Comparison of ENCODE assay signal across 9 cellular contexts in genomic region chr19:53554804-53555203, GRCh38. TPM values are rescaled to one million over a fixed set of nuclear protein-coding genes. Genes with fewer than 3 reads are reported as not detected.
DNase-seq lines count a peak whose midpoint lies in the region; ATAC-seq and TF ChIP-seq lines count a peak whose summit lies in the region.
"Had no signal": no experiment of that assay in that cellular context is flagged by ENCODE, and none has a peak within 500 bp of the region (broad histone marks: within the 10 kb centered on the region; RNA-seq: fewer than 3 reads in every experiment).

No MANE protein-coding gene starts in this region.

- H3K4me2 ChIP-seq in H9 (ENCODE audit: insufficient read depth, insufficient read length, low read length): no peak overlapping the region
- H3K4me2 ChIP-seq: smooth muscle cell had no signal

- no peak overlapping the region for H2BK15ac ChIP-seq in H9 (ENCODE audit: low read depth, low read length)

- peaks cover under 1% of the 10 kb centered on the region in 2 experiments; a peak in 3 of 4 replicates for H3K4me1 Mint-ChIP-seq in H9
- peaks cover 17% of the 10 kb centered on the region for H3K4me1 Mint-ChIP-seq in activated CD4-positive, alpha-beta memory T cell treated with anti-CD3 and anti-CD28 coated beads, Interleukin-2, amount 10 ng/mL, durations not matched to agents 7 days and 5 days
- peaks cover 17% of the 10 kb centered on the region for H3K4me1 Mint-ChIP-seq in stimulated activated effector memory CD8-positive, alpha-beta T cell treated with anti-CD3 and anti-CD28 coated beads, Interleukin-12 subunit alpha, Interleukin-12 subunit beta, amount 100 ng/mL, for 72 hours
- H3K4me1 Mint-ChIP-seq in Calu3 (ENCODE audit: low read depth, unreplicated experiment): no peaks in the 10 kb centered on the region

- no peak overlapping the region for H3K18ac ChIP-seq in H9 (ENCODE audit: insufficient read length, low read depth, low read length)

- H2AFZ ChIP-seq in H9 (ENCODE audit: low read length): no peak overlapping the region

- H3K79me1 ChIP-seq in H9 (ENCODE audit: insufficient read depth, low read depth, low read length, poor library complexity, severe bottlenecking): no peaks in the 10 kb centered on the region

- no peak overlapping the region for H4K8ac ChIP-seq in H9 (replicated peaks; ENCODE audit: insufficient read length, low read depth, low read length)

- H3K4me1 ChIP-seq in H9 (ENCODE audit: insufficient read depth, low read length) (no peaks in the 10 kb centered on the region), cardiac muscle cell (ENCODE audit: low read depth) (no peaks in the 10 kb centered on the region)

- DNase-seq in H9 (no peak), cardiac muscle cell (ENCODE audit: low read depth in 1 of 2, low spot score in 1 of 2) (no peak), NCI-H1092 treated with DMSO at 0.1 percent for 48 hours (lab: John Stamatoyannopoulos, UW) (no peak), Calu3 (no peak)
- DNase-seq in activated CD4-positive, alpha-beta memory T cell treated with anti-CD3 and anti-CD28 coated beads, Interleukin-2, amount 10 ng/mL, durations not matched to agents 7 days and 5 days: no peak
- DNase-seq in stimulated activated effector memory CD8-positive, alpha-beta T cell treated with anti-CD3 and anti-CD28 coated beads, Interleukin-12 subunit alpha, Interleukin-12 subunit beta, amount 100 ng/mL, for 72 hours (ENCODE audit: low spot score in 2 of 2): no peak

- no peaks in the 10 kb centered on the region for H3K36me3 ChIP-seq in cardiac muscle cell

- H4K20me1 ChIP-seq in H9 (ENCODE audit: control insufficient read depth, insufficient read depth, insufficient read length): no peaks in the 10 kb centered on the region

- no peak overlapping the region for H4K91ac ChIP-seq in H9 (ENCODE audit: insufficient read length, low read depth, low read length)

- H3K23ac ChIP-seq in H9 (ENCODE audit: insufficient read length, low read depth, low read length): no peak overlapping the region

- no peak overlapping the region for H2BK5ac ChIP-seq in H9 (ENCODE audit: insufficient read length, low read length)

- H3K27ac Mint-ChIP-seq in H9 (peak overlapping the region in 2 of 3 experiments; percentile 73 to 87; a peak in 3 of 7 replicates), Calu3 (ENCODE audit: unreplicated experiment) (no peak overlapping the region)
- peak overlapping the region; percentile 90 for H3K27ac Mint-ChIP-seq in activated CD4-positive, alpha-beta memory T cell treated with anti-CD3 and anti-CD28 coated beads, Interleukin-2, amount 10 ng/mL, durations not matched to agents 7 days and 5 days
- H3K27ac Mint-ChIP-seq in stimulated activated effector memory CD8-positive, alpha-beta T cell treated with anti-CD3 and anti-CD28 coated beads, Interleukin-12 subunit alpha, Interleukin-12 subunit beta, amount 100 ng/mL, for 72 hours: peak overlapping the region; percentile 98

- H3K27me3 ChIP-seq in H9 (ENCODE audit: insufficient read depth, low read length) (no peaks in the 10 kb centered on the region), cardiac muscle cell (no peaks in the 10 kb centered on the region)

- H2BK20ac ChIP-seq in H9 (ENCODE audit: low read depth, low read length, poor library complexity, severe bottlenecking): no peak overlapping the region

- peak; percentile 31 for ATAC-seq in stimulated activated effector memory CD8-positive, alpha-beta T cell treated with anti-CD3 and anti-CD28 coated beads, Interleukin-12 subunit alpha, Interleukin-12 subunit beta, amount 100 ng/mL, for 72 hours
- ATAC-seq in HG02852 (IDR thresholded peaks at IDR 0.05; ENCODE audit: unreplicated experiment) (no peak), HG03159 (IDR thresholded peaks at IDR 0.05; ENCODE audit: unreplicated experiment) (no peak)

- H3K4me3 Mint-ChIP-seq in H9 (no peak overlapping the region), Calu3 (ENCODE audit: low read depth, unreplicated experiment) (no peak overlapping the region)
- H3K4me3 Mint-ChIP-seq in activated CD4-positive, alpha-beta memory T cell treated with anti-CD3 and anti-CD28 coated beads, Interleukin-2, amount 10 ng/mL, durations not matched to agents 7 days and 5 days: peak overlapping the region; percentile 89
- H3K4me3 Mint-ChIP-seq in stimulated activated effector memory CD8-positive, alpha-beta T cell treated with anti-CD3 and anti-CD28 coated beads, Interleukin-12 subunit alpha, Interleukin-12 subunit beta, amount 100 ng/mL, for 72 hours: peak overlapping the region; percentile 98

- no peak overlapping the region for H3K56ac ChIP-seq in H9 (ENCODE audit: insufficient read length, low read depth, low read length)

- H3K9me3 Mint-ChIP-seq in H9: peaks cover 11 to 12% of the 10 kb centered on the region in 2 experiments
- peaks cover 27% of the 10 kb centered on the region for H3K9me3 Mint-ChIP-seq in activated CD4-positive, alpha-beta memory T cell treated with anti-CD3 and anti-CD28 coated beads, Interleukin-2, amount 10 ng/mL, durations not matched to agents 7 days and 5 days
- peaks cover 2% of the 10 kb centered on the region for H3K9me3 Mint-ChIP-seq in stimulated activated effector memory CD8-positive, alpha-beta T cell treated with anti-CD3 and anti-CD28 coated beads, Interleukin-12 subunit alpha, Interleukin-12 subunit beta, amount 100 ng/mL, for 72 hours
- peaks cover 13% of the 10 kb centered on the region for H3K9me3 Mint-ChIP-seq in Calu3 (ENCODE audit: low read depth, unreplicated experiment)

- H3K27ac ChIP-seq in H9 (ENCODE audit: insufficient read length, low read depth, low read length) (no peak overlapping the region), cardiac muscle cell (no peak overlapping the region)

- H3K23me2 ChIP-seq in H9 (ENCODE audit: insufficient read length, low read depth, low read length, poor library complexity, severe bottlenecking): no peaks in the 10 kb centered on the region

- no peak overlapping the region; the same call in 1 of the 2 replicates for H3K14ac ChIP-seq in H9 (ENCODE audit: insufficient read depth, low read length)

- WGBS in H9 (ENCODE audit: extremely low coverage, insufficient read length, low lambda C conversion rate): no CpG with 5 or more reads among the region's 24 CpGs

- POLR2A ChIA-PET in activated CD4-positive, alpha-beta memory T cell treated with anti-CD3 and anti-CD28 coated beads, Interleukin-2, amount 10 ng/mL, durations not matched to agents 7 days and 5 days (lab: Charles Lee): interaction anchor here (1.0 to 1.4 kb wide), 3 partner anchors 16 to 637 kb away, joined by 3 to 4 read pairs (median 3); no protein-coding TSS in a partner anchor

- no peak overlapping the region for H4K5ac ChIP-seq in H9 (ENCODE audit: insufficient read length, low read depth, low read length)

- no peak overlapping the region for H3T11ph ChIP-seq in H9 (ENCODE audit: low read length)

- no peak overlapping the region for H3K4ac ChIP-seq in H9 (ENCODE audit: low read depth, low read length)

- no peak overlapping the region for H2BK12ac ChIP-seq in H9 (ENCODE audit: insufficient read length, low read depth, low read length)

- no peaks in the 10 kb centered on the region for H3K79me2 ChIP-seq in H9 (ENCODE audit: insufficient read depth, low read length)

- CTCF ChIA-PET in activated CD4-positive, alpha-beta memory T cell treated with anti-CD3 and anti-CD28 coated beads, Interleukin-2, amount 10 ng/mL, durations not matched to agents 7 days and 5 days (lab: Charles Lee): interaction anchor here (0.6 kb wide), 1 partner anchor 16 kb away, joined by 3 read pairs; no protein-coding TSS in a partner anchor
- CTCF ChIA-PET in Calu3 (lab: Charles Lee): no interaction called here

- TF ChIP-seq CTCF in H9 (conservative IDR thresholded peaks at IDR 0.05) (no peak), cardiac muscle cell (IDR thresholded peaks at IDR 0.05; ENCODE audit: low read depth, low read length) (no peak), Calu3 (IDR thresholded peaks at IDR 0.05; ENCODE audit: unreplicated experiment) (no peak)

- no peaks in the 10 kb centered on the region; the same call in 1 of the 2 replicates for H3K27me3 Mint-ChIP-seq in H9 (ENCODE audit: low read depth)
- no peaks in the 10 kb centered on the region for H3K27me3 Mint-ChIP-seq in activated CD4-positive, alpha-beta memory T cell treated with anti-CD3 and anti-CD28 coated beads, Interleukin-2, amount 10 ng/mL, durations not matched to agents 7 days and 5 days
- H3K27me3 Mint-ChIP-seq in Calu3 (ENCODE audit: unreplicated experiment): no peaks in the 10 kb centered on the region

- H3K9me3 ChIP-seq in H9 (ENCODE audit: control insufficient read depth, low read depth, low read length): no peaks in the 10 kb centered on the region
- H3K9me3 ChIP-seq in cardiac muscle cell (ENCODE audit: low read depth): no peaks in the 10 kb centered on the region

- no peak overlapping the region for H2BK120ac ChIP-seq in H9 (ENCODE audit: low read depth, low read length, poor library complexity, severe bottlenecking)

- H3K4me3 ChIP-seq in cardiac muscle cell: peak overlapping the region; percentile 41
- H3K4me3 ChIP-seq: smooth muscle cell had no signal

- peaks cover 43 to 49% (median 48%) of the 10 kb centered on the region in 3 experiments for H3K36me3 Mint-ChIP-seq in H9 (ENCODE audit: insufficient read depth in 1 of 3, low read depth in 3 of 3)
- peaks cover 35% of the 10 kb centered on the region for H3K36me3 Mint-ChIP-seq in activated CD4-positive, alpha-beta memory T cell treated with anti-CD3 and anti-CD28 coated beads, Interleukin-2, amount 10 ng/mL, durations not matched to agents 7 days and 5 days (ENCODE audit: low read depth)
- peaks cover 87% of the 10 kb centered on the region for H3K36me3 Mint-ChIP-seq in stimulated activated effector memory CD8-positive, alpha-beta T cell treated with anti-CD3 and anti-CD28 coated beads, Interleukin-12 subunit alpha, Interleukin-12 subunit beta, amount 100 ng/mL, for 72 hours
- H3K36me3 Mint-ChIP-seq in Calu3 (ENCODE audit: insufficient read depth, unreplicated experiment): no peaks in the 10 kb centered on the region

- intact Hi-C loops in Calu3 (cut with micrococcal nuclease; ENCODE audit: unreplicated experiment): no loop called here

- no TSS peak for BruUV-seq in Calu3 (replicated peaks; lab: Mats Ljungman, UMichigan)

- H2AK5ac ChIP-seq in H9 (ENCODE audit: insufficient read length, low read length): no peak overlapping the region

- no peak overlapping the region for H3K9ac ChIP-seq in H9 (ENCODE audit: extremely low read depth, insufficient read length, low read length)

RNA-seq across cellular contexts. Expression of gene ZNF331, which starts 16.9 kb away (rescaled TPM):
- total RNA-seq in H9 (2021) (50.6 and 57.2 TPM in 2 replicates), cardiac muscle cell (11.4 and 22.1 TPM in 2 replicates), Calu3 (2022) (8.5 and 9.4 TPM in 2 replicates)
- total RNA-seq in activated CD4-positive, alpha-beta memory T cell treated with anti-CD3 and anti-CD28 coated beads, Interleukin-2, amount 10 ng/mL, durations not matched to agents 7 days and 5 days: 10 to 100 TPM; 18.0 to 19.9 TPM
- polyA plus RNA-seq in cardiac muscle cell: 11.0 and 28.2 TPM in 2 replicates

Comparison
In these comparisons a context has a peak if more than half of its experiments do, and no peak if none do; other contexts are left out.
1. H3K4me3 Mint-ChIP-seq: peak in activated CD4-positive, alpha-beta memory T cell treated with anti-CD3 and anti-CD28 coated beads, Interleukin-2, amount 10 ng/mL, durations not matched to agents 7 days and 5 days (single experiment) and stimulated activated effector memory CD8-positive, alpha-beta T cell treated with anti-CD3 and anti-CD28 coated beads, Interleukin-12 subunit alpha, Interleukin-12 subunit beta, amount 100 ng/mL, for 72 hours (single experiment); none in H9 (0 of 2) and Calu3 (single experiment).